8 cellular contexts compared by ENCODE assay signal in genomic region chr14:100654814-100655795, GRCh38.
DNase-seq lines count a peak whose midpoint lies in the region; ATAC-seq and TF ChIP-seq lines count a peak whose summit lies in the region.

No MANE protein-coding gene starts in this region.

- no peaks in the 10 kb centered on the region for H3K36me3 ChIP-seq in BLaER1
- no peaks in the 10 kb centered on the region for H3K36me3 ChIP-seq in HCT116 (ENCODE audit: control insufficient read depth in 1 of 2, insufficient read depth in 2 of 2, low read length in 2 of 2)
- H3K36me3 ChIP-seq in RWPE2 (ENCODE audit: low read depth), result no peaks in the 10 kb centered on the region
- no peaks in the 10 kb centered on the region for H3K36me3 ChIP-seq in body of pancreas (replicated peaks in 1 of 2; ENCODE audit: insufficient read depth in 1 of 2, low read depth in 2 of 2)

- TF ChIP-seq RAD21 in HCT116 (IDR thresholded peaks at IDR 0.05; ENCODE audit: low read depth), result no peak

- RAD21 ChIA-PET in HCT116 (lab: Charles Lee; ENCODE audit: low non-redundant PET in 1 of 2, low total read pairs in 2 of 2, uncharacterized antibody in 2 of 2, unreplicated experiment in 2 of 2), result interaction anchor here in 1 of 2 experiments (2.1 kb wide), 1 partner anchor 216 kb away, joined by 11 read pairs; no protein-coding TSS in a partner anchor

- H3K4me1 ChIP-seq in BLaER1, result peaks cover 47% of the 10 kb centered on the region
- peaks cover 4 to 39% of the 10 kb centered on the region in 2 experiments; a peak in 3 of 4 replicates for H3K4me1 ChIP-seq in HCT116 (ENCODE audit: control insufficient read depth in 1 of 2, insufficient read depth in 2 of 2, low read length in 2 of 2)
- H3K4me1 ChIP-seq in RWPE2 (ENCODE audit: insufficient read depth, poor library complexity, severe bottlenecking), result no peaks in the 10 kb centered on the region
- H3K4me1 ChIP-seq in body of pancreas, result peaks cover 34% of the 10 kb centered on the region

- H3K27me3 ChIP-seq in BLaER1 (no peaks in the 10 kb centered on the region), HCT116 (ENCODE audit: insufficient read depth, low read length) (no peaks in the 10 kb centered on the region), RWPE2 (ENCODE audit: insufficient read depth, poor library complexity, severe bottlenecking) (no peaks in the 10 kb centered on the region), body of pancreas (no peaks in the 10 kb centered on the region)

- no TSS peak for BruUV-seq in HCT116 (replicated peaks; lab: Mats Ljungman, UMichigan)

- H2AFZ ChIP-seq in HCT116 (ENCODE audit: low read depth, low read length, poor library complexity, severe bottlenecking), result peak overlapping the region; percentile 68

- H3K27ac Mint-ChIP-seq in stimulated activated naive CD8-positive, alpha-beta T cell treated with anti-CD3 and anti-CD28 coated beads, Interleukin-15, amount 100 ng/mL, for 72 hours, result no peak overlapping the region

- H3K4me3 ChIP-seq in BLaER1, result no peak overlapping the region
- peak overlapping the region; percentile 28 to 44; a peak in 2 of 4 replicates for H3K4me3 ChIP-seq in HCT116 (replicated peaks in 1 of 2; ENCODE audit: low read depth in 1 of 2, low read length in 2 of 2)
- no peak overlapping the region for H3K4me3 ChIP-seq in RWPE2 (ENCODE audit: severe bottlenecking)
- H3K4me3 ChIP-seq in body of pancreas, result no peak overlapping the region

- POLR2A ChIA-PET in HCT116 (lab: Charles Lee), result no interaction called here

- no peak for DNase-seq in HCT116 (ENCODE audit: low read depth, low spot score)
- DNase-seq in RWPE2 (ENCODE audit: low spot score), result no peak
- peak; percentile 51 to 72 (median 68) for DNase-seq in body of pancreas
- DNase-seq in left colon, result peak in 1 of 2 donors; percentile 65
- peak; percentile 47 to 54 for DNase-seq in stimulated activated naive CD8-positive, alpha-beta T cell treated with anti-CD3 and anti-CD28 coated beads, Interleukin-15, amount 100 ng/mL, for 72 hours
- no peak for DNase-seq in ureter (ENCODE audit: low spot score)

- H3K9me3 ChIP-seq in BLaER1 (no peaks in the 10 kb centered on the region), HCT116 (ENCODE audit: control insufficient read depth in 1 of 2, insufficient read depth in 1 of 2, low read depth in 1 of 2, low read length in 2 of 2) (no peaks in the 10 kb centered on the region), RWPE2 (ENCODE audit: severe bottlenecking) (no peaks in the 10 kb centered on the region), body of pancreas (no peaks in the 10 kb centered on the region)

- H3K79me2 ChIP-seq in HCT116 (ENCODE audit: insufficient read depth, low read length), result no peaks in the 10 kb centered on the region

- CTCF ChIA-PET in HCT116 (lab: Charles Lee), result interaction anchor here (1.4 to 7.3 kb wide), 6 partner anchors 9 to 271 kb away, joined by 3 to 100 read pairs (median 14); no protein-coding TSS in a partner anchor

- H3K9me2 ChIP-seq in HCT116 (ENCODE audit: insufficient read depth), result no peaks in the 10 kb centered on the region

- TF ChIP-seq POLR2A in HCT116 (IDR thresholded peaks at IDR 0.05; ENCODE audit: borderline replicate concordance, extremely low read depth, insufficient read depth, insufficient read length) (no peak), body of pancreas (IDR thresholded peaks at IDR 0.05) (no peak), GM18505 (IDR thresholded peaks at IDR 0.05; ENCODE audit: borderline replicate concordance, extremely low read depth, insufficient read depth, insufficient read length) (no peak)

- H4K20me1 ChIP-seq in BLaER1, result no peaks in the 10 kb centered on the region
- H4K20me1 ChIP-seq in HCT116 (ENCODE audit: insufficient read depth), result no peaks in the 10 kb centered on the region

- H3K27ac ChIP-seq in BLaER1 (no peak overlapping the region), HCT116 (ENCODE audit: low read depth, low read length) (no peak overlapping the region), RWPE2 (ENCODE audit: poor library complexity, severe bottlenecking) (no peak overlapping the region), body of pancreas (no peak overlapping the region)

- ATAC-seq in HCT116, result peak; percentile 89
- ATAC-seq in RWPE2 (ENCODE audit: low read depth), result peak; percentile 71
- peak; percentile 61 for ATAC-seq in body of pancreas
- ATAC-seq in left colon, result peak; percentile 82
- ATAC-seq in stimulated activated naive CD8-positive, alpha-beta T cell treated with anti-CD3 and anti-CD28 coated beads, Interleukin-15, amount 100 ng/mL, for 72 hours, result peak; percentile 79
- no peak for ATAC-seq in GM18505 (IDR thresholded peaks at IDR 0.05; ENCODE audit: unreplicated experiment)

- WGBS in body of pancreas, 2 donors, result 23 to 69% methylated on average over 14 to 43 of the region's 43 CpGs

- H3K9ac ChIP-seq in BLaER1 (no peak overlapping the region), HCT116 (ENCODE audit: low read length) (peak overlapping the region; percentile 40; the same call in 1 of the 2 replicates)

- peak in 2 of 3 experiments; percentile 69 to 93; a peak in 4 of 6 replicates for TF ChIP-seq CTCF in HCT116 (IDR thresholded peaks at IDR 0.05 in 2 of 3, conservative IDR thresholded peaks at IDR 0.05 in 1 of 3; ENCODE audit: borderline replicate concordance in 1 of 3, insufficient read depth in 1 of 3, low read depth in 2 of 3, low read length in 2 of 3)
- TF ChIP-seq CTCF in RWPE2 (IDR thresholded peaks at IDR 0.05; ENCODE audit: poor library complexity, severe bottlenecking), result peak; percentile 93
- TF ChIP-seq CTCF in body of pancreas (IDR thresholded peaks at IDR 0.05), result peak; percentile 61 to 83 (median 78)

- H3K4me3 Mint-ChIP-seq in stimulated activated naive CD8-positive, alpha-beta T cell treated with anti-CD3 and anti-CD28 coated beads, Interleukin-15, amount 100 ng/mL, for 72 hours, result no peak overlapping the region

- intact Hi-C loops in HCT116 (cut with micrococcal nuclease), result loop anchor here (1.0 to 10.0 kb wide), 4 partner anchors 214 to 1010 kb away; no protein-coding TSS in a partner anchor
- intact Hi-C loops in body of pancreas (cut with DNase I), result loop anchor here (10.0 kb wide), 2 partner anchors 270 to 980 kb away; no protein-coding TSS in a partner anchor
- intact Hi-C loops in left colon (cut with DNase I, micrococcal nuclease), result loop anchor here in 1 of 2 donors (10.0 kb wide), 1 partner anchor 270 kb away; no protein-coding TSS in a partner anchor

- H3K27me3 Mint-ChIP-seq in stimulated activated naive CD8-positive, alpha-beta T cell treated with anti-CD3 and anti-CD28 coated beads, Interleukin-15, amount 100 ng/mL, for 72 hours, result peaks cover 41% of the 10 kb centered on the region

- H3K4me2 ChIP-seq in BLaER1 (peak overlapping the region; percentile 74), HCT116 (ENCODE audit: low read length) (peak overlapping the region; percentile 71)

- no peaks in the 10 kb centered on the region for H3K9me3 Mint-ChIP-seq in stimulated activated naive CD8-positive, alpha-beta T cell treated with anti-CD3 and anti-CD28 coated beads, Interleukin-15, amount 100 ng/mL, for 72 hours

- peaks cover 20% of the 10 kb centered on the region for H3K4me1 Mint-ChIP-seq in stimulated activated naive CD8-positive, alpha-beta T cell treated with anti-CD3 and anti-CD28 coated beads, Interleukin-15, amount 100 ng/mL, for 72 hours

TF ChIP-seq in HCT116, 20 proteins besides CTCF, POLR2A, EP300 and RAD21:
- TF ChIP-seq REST (IDR thresholded peaks at IDR 0.05; ENCODE audit: low read depth) (no peak), TCF7L2 (IDR thresholded peaks at IDR 0.05; ENCODE audit: borderline replicate concordance, extremely low read depth, insufficient read depth, insufficient read length) (no peak), EZH2phosphoT487 (IDR thresholded peaks at IDR 0.05; ENCODE audit: borderline replicate concordance) (no peak), YY1 (IDR thresholded peaks at IDR 0.05; ENCODE audit: extremely low read depth, insufficient replicate concordance, low read depth, low read length) (no peak), ATF3 (IDR thresholded peaks at IDR 0.05) (no peak), CEBPB (IDR thresholded peaks at IDR 0.05; ENCODE audit: low read depth) (no peak), ZFX (IDR thresholded peaks at IDR 0.05) (peak; percentile 44; the same call in 1 of the 2 replicates)

Comparison
In these comparisons a context has a peak if more than half of its experiments do, and no peak if none do; other contexts are left out.
1. H3K4me3 ChIP-seq: peak in HCT116 (2 of 2); none in BLaER1 (single experiment), RWPE2 (single experiment) and body of pancreas (0 of 2).
2. DNase-seq: peak in body of pancreas (4 of 4) and stimulated activated naive CD8-positive, alpha-beta T cell treated with anti-CD3 and anti-CD28 coated beads, Interleukin-15, amount 100 ng/mL, for 72 hours (2 of 2); none in HCT116 (single experiment), RWPE2 (single experiment) and ureter (single experiment).
3. Peak in every context shown above with its lines, with median percentiles within 50 percentile points of each other: CTCF ChIP-seq.